ENCODE assay signal across 11 cellular contexts in the genomic region with DNA sequence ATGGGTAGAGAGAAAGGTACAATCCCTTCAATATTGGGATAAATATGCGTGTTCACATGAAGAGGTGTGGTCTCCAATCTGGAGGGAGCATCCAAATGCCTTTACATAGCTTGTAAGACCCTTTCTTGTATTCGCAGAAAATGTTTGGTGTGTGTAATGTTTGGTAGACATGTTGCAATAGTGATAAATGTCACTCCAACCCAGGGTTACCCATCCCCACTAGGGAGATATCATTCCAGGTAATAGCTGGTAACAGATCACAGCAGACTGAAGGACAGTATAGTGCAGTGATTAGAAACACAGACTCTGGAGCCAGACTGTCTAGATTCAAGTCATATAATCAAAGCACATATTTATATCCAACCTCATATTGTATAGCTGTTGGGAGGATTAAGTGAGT.
"Had no signal": no experiment of that assay in that cellular context is flagged by ENCODE, and none has a peak within 500 bp of the region (broad histone marks: within the 10 kb centered on the region; RNA-seq: fewer than 3 reads in every experiment).

No MANE protein-coding gene starts in this region.

- H3K36me3 ChIP-seq: HAP-1 had no signal

- FAIRE-seq: H1, H54 had no signal

- ATAC-seq: GM23338, HCT116 had no signal

- H3K4me2 ChIP-seq: GM23338 had no signal

- DNase-seq: GM23248, GOT3, H7, H9, HCEC 1CT, HFFc6 had no signal

- H3K9me3 ChIP-seq: HAP-1 had no signal

- H3K27ac ChIP-seq: GM23248 had no signal

- H2AFZ ChIP-seq: GM23248, GM23338 had no signal

- H3K4me3 ChIP-seq: GM23248, GM23338, HAP-1 had no signal

- H3K9ac ChIP-seq: GM23248 had no signal

- H3K4me1 ChIP-seq: HAP-1 had no signal
